In genomic region chr21:29208044-29208665, GRCh38 we compare ENCODE assay signal across 14 cellular contexts.
DNase-seq lines count a peak whose midpoint lies in the region; ATAC-seq, FAIRE-seq and TF ChIP-seq lines count a peak whose summit lies in the region.
"Had no signal": no experiment of that assay in that cellular context is flagged by ENCODE, and none has a peak within 500 bp of the region (broad histone marks: within the 10 kb centered on the region; RNA-seq: fewer than 3 reads in every experiment).

No MANE protein-coding gene starts in this region.

- TF ChIP-seq RAD21 in GM12878 (IDR thresholded peaks at IDR 0.05; ENCODE audit: insufficient read depth, low read depth, low read length): no peak

- SMC1A ChIA-PET in GM12878 (lab: Charles Lee; ENCODE audit: uncharacterized antibody, unreplicated experiment): interaction anchor here (0.8 to 3.1 kb wide), 13 partner anchors 9 to 117 kb away, joined by 3 to 15 read pairs (median 6); no protein-coding TSS in a partner anchor

- H3K27me3 ChIP-seq in ACC112 (ENCODE audit: insufficient read depth, low read length) (no peaks in the 10 kb centered on the region), GM12878 (replicated peaks in 1 of 2; ENCODE audit: control insufficient read depth in 2 of 2, insufficient read depth in 2 of 2, low read length in 1 of 2) (no peaks in the 10 kb centered on the region), mesenchymal stem cell (ENCODE audit: control insufficient read depth in 1 of 2, insufficient read depth in 1 of 2, low read length in 2 of 2) (no peaks in the 10 kb centered on the region)
- H3K27me3 ChIP-seq: BLaER1 had no signal

- CTCF ChIA-PET in GM12878 (lab: Yijun Ruan, JAX): interaction anchor here (1.1 to 2.0 kb wide), 5 partner anchors 12 to 40 kb away, joined by 3 to 6 read pairs (median 3); no protein-coding TSS in a partner anchor

- H3K4me2 ChIP-seq in GM12878 (ENCODE audit: control insufficient read depth, insufficient read depth) (no peak overlapping the region), mesenchymal stem cell (ENCODE audit: low read length, poor library complexity, severe bottlenecking) (no peak overlapping the region)
- H3K4me2 ChIP-seq: BLaER1 had no signal

- no peak for TF ChIP-seq EP300 in GM12878 (IDR thresholded peaks at IDR 0.05; ENCODE audit: borderline replicate concordance in 1 of 2, control insufficient read depth in 1 of 2, low read depth in 2 of 2, low read length in 2 of 2)

- H4K20me1 ChIP-seq in GM12878 (ENCODE audit: control insufficient read depth, insufficient read depth): no peaks in the 10 kb centered on the region
- H4K20me1 ChIP-seq: BLaER1 had no signal

- H3K23ac ChIP-seq in mesenchymal stem cell (ENCODE audit: low read length in 2 of 2): no peak overlapping the region

- no peak overlapping the region for H2AK5ac ChIP-seq in mesenchymal stem cell (ENCODE audit: low read length, severe bottlenecking)

- H3K79me1 ChIP-seq in mesenchymal stem cell (replicated peaks; ENCODE audit: low read length, poor library complexity, severe bottlenecking): no peaks in the 10 kb centered on the region

- H2BK15ac ChIP-seq in mesenchymal stem cell (ENCODE audit: low read depth, poor library complexity, severe bottlenecking): no peak overlapping the region

- H3K14ac ChIP-seq in mesenchymal stem cell (ENCODE audit: low read length in 2 of 2): no peak overlapping the region

- H4K8ac ChIP-seq in mesenchymal stem cell (ENCODE audit: low read length): no peak overlapping the region

- no peak overlapping the region for H4K91ac ChIP-seq in mesenchymal stem cell (ENCODE audit: low read length)

- no peaks in the 10 kb centered on the region for H3K9me3 ChIP-seq in GM12878 (replicated peaks; ENCODE audit: control insufficient read depth, insufficient read depth, low read length)
- H3K9me3 ChIP-seq in mesenchymal stem cell (ENCODE audit: control insufficient read depth, low read length): no peaks in the 10 kb centered on the region
- H3K9me3 ChIP-seq: BLaER1 had no signal

- RAD21 ChIA-PET in GM12878 (lab: Charles Lee; ENCODE audit: unreplicated experiment): interaction anchor here (1.0 to 2.5 kb wide), 6 partner anchors 12 to 95 kb away, joined by 3 to 14 read pairs (median 7); no protein-coding TSS in a partner anchor

- DNase-seq in HFFc6 (no peak), GM12878 (ENCODE audit: low read depth, low spot score) (no peak), mesenchymal stem cell (no peak), cortex of kidney (lab: John Stamatoyannopoulos, UW) (no peak), NCI-H2227 treated with DMSO at 0.1 percent for 48 hours (lab: John Stamatoyannopoulos, UW) (no peak)
- DNase-seq in NK-92 treated with Interleukin-12 subunit alpha and Interleukin-12 subunit beta, amount 100 ng/mL, for 24 hours (lab: John Stamatoyannopoulos, UW): no peak
- DNase-seq: activated CD8-positive, alpha-beta memory T cell treated with anti-CD3 and anti-CD28 coated beads, Interleukin-2, amount 50 U/mL, for 4 hours; NCI-H2107 had no signal

- H2BK12ac ChIP-seq in mesenchymal stem cell (ENCODE audit: low read length in 2 of 2): no peak overlapping the region

- H2AFZ ChIP-seq in ACC112 (ENCODE audit: low read length, unreplicated experiment) (peak overlapping the region; percentile 47), GM12878 (ENCODE audit: control insufficient read depth, low read depth, low read length) (0 out of 2 replicates have a peak overlapping the region, but pooled peaks have one; percentile 41), mesenchymal stem cell (ENCODE audit: low read depth, low read length) (no peak overlapping the region)

- H3K4me1 ChIP-seq in ACC112 (ENCODE audit: control insufficient read depth, insufficient read depth, low read length, unreplicated experiment) (peaks cover 22% of the 10 kb centered on the region), GM12878 (ENCODE audit: control insufficient read depth, insufficient read depth, low read length) (peaks cover 10% of the 10 kb centered on the region), mesenchymal stem cell (ENCODE audit: control insufficient read depth, insufficient read depth, low read depth, low read length) (peaks cover 2% of the 10 kb centered on the region)
- H3K4me1 ChIP-seq: BLaER1 had no signal

- H3K4me1 Mint-ChIP-seq in HFFc6 (ENCODE audit: low read depth): peaks cover 31% of the 10 kb centered on the region
- H3K4me1 Mint-ChIP-seq: WTC11 had no signal

- FAIRE-seq in GM12878 (lab: Jason Lieb, UNC): no peak
- FAIRE-seq: colon, urothelium cell line had no signal

- H3K4me3 Mint-ChIP-seq in HFFc6: peak overlapping the region; percentile 77
- H3K4me3 Mint-ChIP-seq: WTC11 had no signal

- no peak for TF ChIP-seq POLR2A in GM12878 (IDR thresholded peaks at IDR 0.05; ENCODE audit: low read depth, low read length)

- H3K36me3 ChIP-seq in ACC112 (ENCODE audit: insufficient read depth, low read length) (no peaks in the 10 kb centered on the region), GM12878 (ENCODE audit: control insufficient read depth in 2 of 2, insufficient read depth in 2 of 2, low read length in 1 of 2) (no peaks in the 10 kb centered on the region), mesenchymal stem cell (ENCODE audit: control insufficient read depth in 1 of 2, insufficient read depth in 2 of 2, low read depth in 1 of 2, low read length in 2 of 2) (no peaks in the 10 kb centered on the region)
- H3K36me3 ChIP-seq: BLaER1 had no signal

- peaks cover 4% of the 10 kb centered on the region; the same call in 1 of the 2 replicates for H3K36me3 Mint-ChIP-seq in HFFc6 (ENCODE audit: low read depth)
- H3K36me3 Mint-ChIP-seq: WTC11 had no signal

- no TSS peak for BruUV-seq in GM12878 (replicated peaks; lab: Mats Ljungman, UMichigan)

- H3K18ac ChIP-seq in mesenchymal stem cell (ENCODE audit: low read depth in 1 of 2, low read length in 2 of 2): no peak overlapping the region

- H3K27ac Mint-ChIP-seq in HFFc6: peak overlapping the region; percentile 87
- H3K27ac Mint-ChIP-seq: WTC11 had no signal

- 76% methylated on average over 9 of the region's 9 CpGs for WGBS in GM12878 (ENCODE audit: insufficient coverage, insufficient replicate concordance, low lambda C conversion rate, missing lambda C conversion rate)
- 67% methylated on average over 7 of the region's 9 CpGs for WGBS in mesenchymal stem cell

- ATAC-seq in GM12878 (peak; percentile 45), HG03520 (IDR thresholded peaks at IDR 0.05; ENCODE audit: unreplicated experiment) (no peak)
- ATAC-seq: WTC11 had no signal

- H3K9me3 Mint-ChIP-seq in HFFc6: no peaks in the 10 kb centered on the region; the same call in 1 of the 2 replicates

- H3K4me3 ChIP-seq in ACC112 (ENCODE audit: low read depth, low read length) (peak overlapping the region; percentile 22), GM12878 (no peak overlapping the region), mesenchymal stem cell (ENCODE audit: insufficient read depth in 1 of 2, low read depth in 1 of 2, low read length in 2 of 2) (peak overlapping the region in 1 of 2 experiments; percentile 24)
- H3K4me3 ChIP-seq: BLaER1 had no signal

- no peaks in the 10 kb centered on the region for H3K79me2 ChIP-seq in ACC112 (ENCODE audit: control insufficient read depth, insufficient read depth, low read length, unreplicated experiment)
- no peaks in the 10 kb centered on the region for H3K79me2 ChIP-seq in GM12878 (ENCODE audit: control insufficient read depth, insufficient read depth, low read length)

- no peak overlapping the region for H3K4ac ChIP-seq in mesenchymal stem cell (ENCODE audit: low read depth in 1 of 2, low read length in 2 of 2)

- H3K27ac ChIP-seq in ACC112 (ENCODE audit: low read depth, low read length): peak overlapping the region; percentile 96
- no peak overlapping the region for H3K27ac ChIP-seq in GM12878 (ENCODE audit: control insufficient read depth, insufficient read depth)
- peak overlapping the region; percentile 74 for H3K27ac ChIP-seq in mesenchymal stem cell (ENCODE audit: low read length, poor library complexity, severe bottlenecking)
- H3K27ac ChIP-seq: BLaER1 had no signal

- peak overlapping the region; percentile 64 for H2BK120ac ChIP-seq in mesenchymal stem cell (ENCODE audit: low read depth, low read length)

- TF ChIP-seq CTCF in HFFc6 (IDR thresholded peaks at IDR 0.05) (no peak), GM12878 (IDR thresholded peaks at IDR 0.05 in 2 of 3, conservative IDR thresholded peaks at IDR 0.05 in 1 of 3; ENCODE audit: control insufficient read depth in 2 of 3, extremely low read depth in 1 of 3, insufficient read depth in 1 of 3, low read depth in 3 of 3, low read length in 3 of 3) (no peak)

- H3K9ac ChIP-seq in GM12878 (ENCODE audit: control insufficient read depth, insufficient read depth, low read length) (no peak overlapping the region), mesenchymal stem cell (ENCODE audit: low read length) (peak overlapping the region; percentile 74)
- H3K9ac ChIP-seq: BLaER1 had no signal

- intact Hi-C loops in GM12878 (cut with micrococcal nuclease; ENCODE audit: unreplicated experiment): no loop called here

- POLR2A ChIA-PET in GM12878 (lab: Charles Lee): interaction anchor here (0.6 to 2.1 kb wide), 5 partner anchors 9 to 93 kb away, joined by 3 to 9 read pairs (median 4); no protein-coding TSS in a partner anchor

- H2BK5ac ChIP-seq in mesenchymal stem cell (ENCODE audit: low read depth, low read length, poor library complexity, severe bottlenecking): no peak overlapping the region

- no peaks in the 10 kb centered on the region for H3K27me3 Mint-ChIP-seq in HFFc6 (ENCODE audit: insufficient read depth)

- in situ Hi-C loops in GM12878 (cut with MboI): no loop called here

TF ChIP-seq in GM12878, 131 proteins besides CTCF, POLR2A, EP300 and RAD21 (continues in another document):
- TF ChIP-seq RUNX3 (IDR thresholded peaks at IDR 0.05; ENCODE audit: low read length) (peak; percentile 2; the same call in 1 of the 2 replicates), BCLAF1 (IDR thresholded peaks at IDR 0.05) (no peak)
